2 cellular contexts compared by ENCODE assay signal in the genomic region with DNA sequence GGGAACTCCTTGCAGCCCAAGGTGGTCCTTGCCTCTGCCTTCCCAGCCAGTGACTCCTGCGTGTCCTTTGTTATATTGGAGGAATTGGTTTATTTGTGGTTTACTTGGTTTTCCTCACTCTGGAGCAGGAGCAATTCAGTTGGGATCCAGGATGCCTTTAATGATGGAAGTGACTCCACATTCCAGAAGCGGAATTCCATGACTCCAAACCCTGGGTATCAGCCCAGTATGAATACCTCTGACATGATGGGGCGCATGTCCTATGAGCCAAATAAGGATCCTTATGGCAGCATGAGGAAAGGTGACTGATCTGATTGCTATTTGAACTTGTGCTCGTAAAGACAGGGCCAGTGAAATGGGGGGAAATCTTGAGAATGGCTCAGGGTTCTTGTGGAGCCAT.
TF ChIP-seq lines count a peak whose summit lies in the region.

No MANE protein-coding gene starts in this region.

TF ChIP-seq in Ishikawa, 13 proteins besides CTCF, POLR2A, EP300 and RAD21 (continued from another document):
- TF ChIP-seq, protein P1, sequence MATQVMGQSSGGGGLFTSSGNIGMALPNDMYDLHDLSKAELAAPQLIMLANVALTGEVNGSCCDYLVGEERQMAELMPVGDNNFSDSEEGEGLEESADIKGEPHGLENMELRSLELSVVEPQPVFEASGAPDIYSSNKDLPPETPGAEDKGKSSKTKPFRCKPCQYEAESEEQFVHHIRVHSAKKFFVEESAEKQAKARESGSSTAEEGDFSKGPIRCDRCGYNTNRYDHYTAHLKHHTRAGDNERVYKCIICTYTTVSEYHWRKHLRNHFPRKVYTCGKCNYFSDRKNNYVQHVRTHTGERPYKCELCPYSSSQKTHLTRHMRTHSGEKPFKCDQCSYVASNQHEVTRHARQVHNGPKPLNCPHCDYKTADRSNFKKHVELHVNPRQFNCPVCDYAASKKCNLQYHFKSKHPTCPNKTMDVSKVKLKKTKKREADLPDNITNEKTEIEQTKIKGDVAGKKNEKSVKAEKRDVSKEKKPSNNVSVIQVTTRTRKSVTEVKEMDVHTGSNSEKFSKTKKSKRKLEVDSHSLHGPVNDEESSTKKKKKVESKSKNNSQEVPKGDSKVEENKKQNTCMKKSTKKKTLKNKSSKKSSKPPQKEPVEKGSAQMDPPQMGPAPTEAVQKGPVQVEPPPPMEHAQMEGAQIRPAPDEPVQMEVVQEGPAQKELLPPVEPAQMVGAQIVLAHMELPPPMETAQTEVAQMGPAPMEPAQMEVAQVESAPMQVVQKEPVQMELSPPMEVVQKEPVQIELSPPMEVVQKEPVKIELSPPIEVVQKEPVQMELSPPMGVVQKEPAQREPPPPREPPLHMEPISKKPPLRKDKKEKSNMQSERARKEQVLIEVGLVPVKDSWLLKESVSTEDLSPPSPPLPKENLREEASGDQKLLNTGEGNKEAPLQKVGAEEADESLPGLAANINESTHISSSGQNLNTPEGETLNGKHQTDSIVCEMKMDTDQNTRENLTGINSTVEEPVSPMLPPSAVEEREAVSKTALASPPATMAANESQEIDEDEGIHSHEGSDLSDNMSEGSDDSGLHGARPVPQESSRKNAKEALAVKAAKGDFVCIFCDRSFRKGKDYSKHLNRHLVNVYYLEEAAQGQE (IDR thresholded peaks at IDR 0.05; ENCODE audit: low read depth), result no peak
- no peak for TF ChIP-seq TCF12 (IDR thresholded peaks at IDR 0.05; ENCODE audit: low read depth)

TF ChIP-seq in GM23338, 12 proteins besides CTCF, POLR2A, EP300 and RAD21 (continued from another document):
- TF ChIP-seq, protein P1 (IDR thresholded peaks at IDR 0.05; ENCODE audit: unreplicated experiment), result no peak
- TF ChIP-seq ZNF114 (CRISPR knock-in tag; IDR thresholded peaks at IDR 0.05), result no peak
- TF ChIP-seq CREB1 (CRISPR knock-in tag; IDR thresholded peaks at IDR 0.05; ENCODE audit: low read depth), result no peak
- TF ChIP-seq EZH2 (IDR thresholded peaks at IDR 0.05; ENCODE audit: low read depth, unreplicated experiment), result no peak
- TF ChIP-seq, protein P2, sequence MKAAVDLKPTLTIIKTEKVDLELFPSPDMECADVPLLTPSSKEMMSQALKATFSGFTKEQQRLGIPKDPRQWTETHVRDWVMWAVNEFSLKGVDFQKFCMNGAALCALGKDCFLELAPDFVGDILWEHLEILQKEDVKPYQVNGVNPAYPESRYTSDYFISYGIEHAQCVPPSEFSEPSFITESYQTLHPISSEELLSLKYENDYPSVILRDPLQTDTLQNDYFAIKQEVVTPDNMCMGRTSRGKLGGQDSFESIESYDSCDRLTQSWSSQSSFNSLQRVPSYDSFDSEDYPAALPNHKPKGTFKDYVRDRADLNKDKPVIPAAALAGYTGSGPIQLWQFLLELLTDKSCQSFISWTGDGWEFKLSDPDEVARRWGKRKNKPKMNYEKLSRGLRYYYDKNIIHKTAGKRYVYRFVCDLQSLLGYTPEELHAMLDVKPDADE (IDR thresholded peaks at IDR 0.05), result no peak
- TF ChIP-seq, protein P3, sequence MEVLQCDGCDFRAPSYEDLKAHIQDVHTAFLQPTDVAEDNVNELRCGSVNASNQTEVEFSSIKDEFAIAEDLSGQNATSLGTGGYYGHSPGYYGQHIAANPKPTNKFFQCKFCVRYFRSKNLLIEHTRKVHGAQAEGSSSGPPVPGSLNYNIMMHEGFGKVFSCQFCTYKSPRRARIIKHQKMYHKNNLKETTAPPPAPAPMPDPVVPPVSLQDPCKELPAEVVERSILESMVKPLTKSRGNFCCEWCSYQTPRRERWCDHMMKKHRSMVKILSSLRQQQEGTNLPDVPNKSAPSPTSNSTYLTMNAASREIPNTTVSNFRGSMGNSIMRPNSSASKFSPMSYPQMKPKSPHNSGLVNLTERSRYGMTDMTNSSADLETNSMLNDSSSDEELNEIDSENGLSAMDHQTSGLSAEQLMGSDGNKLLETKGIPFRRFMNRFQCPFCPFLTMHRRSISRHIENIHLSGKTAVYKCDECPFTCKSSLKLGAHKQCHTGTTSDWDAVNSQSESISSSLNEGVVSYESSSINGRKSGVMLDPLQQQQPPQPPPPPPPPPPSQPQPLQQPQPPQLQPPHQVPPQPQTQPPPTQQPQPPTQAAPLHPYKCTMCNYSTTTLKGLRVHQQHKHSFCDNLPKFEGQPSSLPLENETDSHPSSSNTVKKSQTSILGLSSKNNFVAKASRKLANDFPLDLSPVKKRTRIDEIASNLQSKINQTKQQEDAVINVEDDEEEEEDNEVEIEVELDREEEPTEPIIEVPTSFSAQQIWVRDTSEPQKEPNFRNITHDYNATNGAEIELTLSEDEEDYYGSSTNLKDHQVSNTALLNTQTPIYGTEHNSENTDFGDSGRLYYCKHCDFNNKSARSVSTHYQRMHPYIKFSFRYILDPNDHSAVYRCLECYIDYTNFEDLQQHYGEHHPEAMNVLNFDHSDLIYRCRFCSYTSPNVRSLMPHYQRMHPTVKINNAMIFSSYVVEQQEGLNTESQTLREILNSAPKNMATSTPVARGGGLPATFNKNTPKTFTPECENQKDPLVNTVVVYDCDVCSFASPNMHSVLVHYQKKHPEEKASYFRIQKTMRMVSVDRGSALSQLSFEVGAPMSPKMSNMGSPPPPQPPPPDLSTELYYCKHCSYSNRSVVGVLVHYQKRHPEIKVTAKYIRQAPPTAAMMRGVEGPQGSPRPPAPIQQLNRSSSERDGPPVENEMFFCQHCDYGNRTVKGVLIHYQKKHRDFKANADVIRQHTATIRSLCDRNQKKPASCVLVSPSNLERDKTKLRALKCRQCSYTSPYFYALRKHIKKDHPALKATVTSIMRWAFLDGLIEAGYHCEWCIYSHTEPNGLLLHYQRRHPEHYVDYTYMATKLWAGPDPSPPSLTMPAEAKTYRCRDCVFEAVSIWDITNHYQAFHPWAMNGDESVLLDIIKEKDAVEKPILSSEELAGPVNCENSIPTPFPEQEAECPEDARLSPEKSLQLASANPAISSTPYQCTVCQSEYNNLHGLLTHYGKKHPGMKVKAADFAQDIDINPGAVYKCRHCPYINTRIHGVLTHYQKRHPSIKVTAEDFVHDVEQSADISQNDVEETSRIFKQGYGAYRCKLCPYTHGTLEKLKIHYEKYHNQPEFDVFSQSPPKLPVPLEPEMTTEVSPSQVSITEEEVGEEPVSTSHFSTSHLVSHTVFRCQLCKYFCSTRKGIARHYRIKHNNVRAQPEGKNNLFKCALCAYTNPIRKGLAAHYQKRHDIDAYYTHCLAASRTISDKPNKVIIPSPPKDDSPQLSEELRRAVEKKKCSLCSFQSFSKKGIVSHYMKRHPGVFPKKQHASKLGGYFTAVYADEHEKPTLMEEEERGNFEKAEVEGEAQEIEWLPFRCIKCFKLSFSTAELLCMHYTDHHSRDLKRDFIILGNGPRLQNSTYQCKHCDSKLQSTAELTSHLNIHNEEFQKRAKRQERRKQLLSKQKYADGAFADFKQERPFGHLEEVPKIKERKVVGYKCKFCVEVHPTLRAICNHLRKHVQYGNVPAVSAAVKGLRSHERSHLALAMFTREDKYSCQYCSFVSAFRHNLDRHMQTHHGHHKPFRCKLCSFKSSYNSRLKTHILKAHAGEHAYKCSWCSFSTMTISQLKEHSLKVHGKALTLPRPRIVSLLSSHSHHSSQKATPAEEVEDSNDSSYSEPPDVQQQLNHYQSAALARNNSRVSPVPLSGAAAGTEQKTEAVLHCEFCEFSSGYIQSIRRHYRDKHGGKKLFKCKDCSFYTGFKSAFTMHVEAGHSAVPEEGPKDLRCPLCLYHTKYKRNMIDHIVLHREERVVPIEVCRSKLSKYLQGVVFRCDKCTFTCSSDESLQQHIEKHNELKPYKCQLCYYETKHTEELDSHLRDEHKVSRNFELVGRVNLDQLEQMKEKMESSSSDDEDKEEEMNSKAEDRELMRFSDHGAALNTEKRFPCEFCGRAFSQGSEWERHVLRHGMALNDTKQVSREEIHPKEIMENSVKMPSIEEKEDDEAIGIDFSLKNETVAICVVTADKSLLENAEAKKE (CRISPR knock-in tag; IDR thresholded peaks at IDR 0.05), result no peak
- no peak for TF ChIP-seq STAT1 (IDR thresholded peaks at IDR 0.05; ENCODE audit: unreplicated experiment)
- TF ChIP-seq JUNB (IDR thresholded peaks at IDR 0.05; ENCODE audit: unreplicated experiment), result no peak
- no peak for TF ChIP-seq ZNF331 (CRISPR knock-in tag; IDR thresholded peaks at IDR 0.05; ENCODE audit: low read depth)
- TF ChIP-seq EZH2phosphoT487 (IDR thresholded peaks at IDR 0.05; ENCODE audit: unreplicated experiment), result no peak
